Comparison of ENCODE assay signal across 8 cellular contexts in genomic region chr2:178193823-178194599, GRCh38. TPM values are rescaled to one million over a fixed set of nuclear protein-coding genes. Genes with fewer than 3 reads are reported as not detected.
DNase-seq lines count a peak whose midpoint lies in the region; ATAC-seq and TF ChIP-seq lines count a peak whose summit lies in the region.

Gene OSBPL6 (plus strand): TSS chr2:178194512. CDS start chr2:178306185, 111,673 bp downstream.

- TF ChIP-seq CTCF in HL-60 (IDR thresholded peaks at IDR 0.05; ENCODE audit: insufficient read depth, low read length) (no peak), fibroblast of mammary gland (conservative IDR thresholded peaks at IDR 0.05; ENCODE audit: control insufficient read depth, insufficient read depth, low read depth, low read length) (no peak)

- H3K9me3 Mint-ChIP-seq in naive thymus-derived CD4-positive, alpha-beta T cell, result no peaks in the 10 kb centered on the region
- H3K9me3 Mint-ChIP-seq in stimulated activated naive CD8-positive, alpha-beta T cell treated with anti-CD3 and anti-CD28 coated beads, Interleukin-15, Interleukin-2, amounts not matched to agents 100 ng/mL and 50 ng/mL, for 24 hours, result no peaks in the 10 kb centered on the region

- peak; percentile 54 for DNase-seq in COLO829 (ENCODE audit: low spot score)
- DNase-seq in HL-60 (ENCODE audit: low read depth in 1 of 2, low spot score in 1 of 2), result peak; percentile 13 to 18
- peak; percentile 70 for DNase-seq in NT2/D1 (ENCODE audit: low read depth, low spot score)
- DNase-seq in activated T-helper 1 cell treated with Interleukin-2 at 50 U/mL for 16 hours (ENCODE audit: low read depth), result peak; percentile 43
- peak; percentile 74 for DNase-seq in fibroblast of mammary gland (ENCODE audit: low read depth)
- peak; percentile 10 to 82 (median 41) for DNase-seq in naive thymus-derived CD4-positive, alpha-beta T cell

- H3K27ac ChIP-seq in HL-60 (replicated peaks), result no peak within 1 kb of the TSS
- H3K27ac ChIP-seq in naive thymus-derived CD4-positive, alpha-beta T cell (ENCODE audit: low read depth, low read length), result no peak within 1 kb of the TSS

- no peak within 1 kb of the TSS for H3K27ac Mint-ChIP-seq in naive thymus-derived CD4-positive, alpha-beta T cell
- H3K27ac Mint-ChIP-seq in stimulated activated naive CD8-positive, alpha-beta T cell treated with anti-CD3 and anti-CD28 coated beads, Interleukin-15, Interleukin-2, amounts not matched to agents 100 ng/mL and 50 ng/mL, for 24 hours, result no peak within 1 kb of the TSS

- no peaks in the 10 kb centered on the region for H3K36me3 Mint-ChIP-seq in naive thymus-derived CD4-positive, alpha-beta T cell
- H3K36me3 Mint-ChIP-seq in stimulated activated naive CD8-positive, alpha-beta T cell treated with anti-CD3 and anti-CD28 coated beads, Interleukin-15, Interleukin-2, amounts not matched to agents 100 ng/mL and 50 ng/mL, for 24 hours (ENCODE audit: low read depth), result no peaks in the 10 kb centered on the region

- peak within 1 kb of the TSS; percentile 56 to 83 (median 77) for H3K4me3 Mint-ChIP-seq in naive thymus-derived CD4-positive, alpha-beta T cell
- peak within 1 kb of the TSS; percentile 66 for H3K4me3 Mint-ChIP-seq in stimulated activated naive CD8-positive, alpha-beta T cell treated with anti-CD3 and anti-CD28 coated beads, Interleukin-15, Interleukin-2, amounts not matched to agents 100 ng/mL and 50 ng/mL, for 24 hours

- POLR2A ChIA-PET in naive thymus-derived CD4-positive, alpha-beta T cell (lab: Charles Lee), result no interaction called here

- ATAC-seq in GM21360 (IDR thresholded peaks at IDR 0.05; ENCODE audit: unreplicated experiment), result peak; percentile 94
- peak; percentile 87 for ATAC-seq in naive thymus-derived CD4-positive, alpha-beta T cell

- peak within 1 kb of the TSS; percentile 90 for H3K9ac ChIP-seq in NT2/D1 (ENCODE audit: insufficient read length, low read depth)

- H3K4me3 ChIP-seq in HL-60 (replicated peaks; ENCODE audit: insufficient read depth, low read length), result peak within 1 kb of the TSS; percentile 51
- H3K4me3 ChIP-seq in NT2/D1 (ENCODE audit: insufficient read length, low read depth), result peak within 1 kb of the TSS; percentile 84
- peak within 1 kb of the TSS; percentile 77 for H3K4me3 ChIP-seq in fibroblast of mammary gland (ENCODE audit: control insufficient read depth, low read depth, low read length)
- H3K4me3 ChIP-seq in naive thymus-derived CD4-positive, alpha-beta T cell (ENCODE audit: low read length), result peak within 1 kb of the TSS; percentile 46

- H3K4me1 ChIP-seq in NT2/D1 (ENCODE audit: insufficient read depth, insufficient read length), result no peaks in the 10 kb centered on the region
- H3K4me1 ChIP-seq in naive thymus-derived CD4-positive, alpha-beta T cell (ENCODE audit: control insufficient read depth in 2 of 2, insufficient read depth in 2 of 2, low read length in 2 of 2), result peaks cover 6% of the 10 kb centered on the region in 2 donors

- CTCF ChIA-PET in naive thymus-derived CD4-positive, alpha-beta T cell (lab: Charles Lee), result no interaction called here

- no peaks in the 10 kb centered on the region for H3K9me3 ChIP-seq in NT2/D1 (ENCODE audit: insufficient read depth, low read length)
- H3K9me3 ChIP-seq in naive thymus-derived CD4-positive, alpha-beta T cell (ENCODE audit: control insufficient read depth in 2 of 3, low read length in 3 of 3), result no peaks in the 10 kb centered on the region

- H3K4me1 Mint-ChIP-seq in naive thymus-derived CD4-positive, alpha-beta T cell, result peaks cover 6 to 19% (median 13%) of the 10 kb centered on the region in 7 donors
- peaks cover 4% of the 10 kb centered on the region for H3K4me1 Mint-ChIP-seq in stimulated activated naive CD8-positive, alpha-beta T cell treated with anti-CD3 and anti-CD28 coated beads, Interleukin-15, Interleukin-2, amounts not matched to agents 100 ng/mL and 50 ng/mL, for 24 hours (ENCODE audit: low read depth)

- H3K27me3 ChIP-seq in HL-60 (ENCODE audit: insufficient read depth, poor library complexity, severe bottlenecking) (peaks cover 50% of the 10 kb centered on the region), NT2/D1 (ENCODE audit: insufficient read depth, insufficient read length) (peaks cover 32% of the 10 kb centered on the region)
- peaks cover 18% of the 10 kb centered on the region in 2 donors for H3K27me3 ChIP-seq in naive thymus-derived CD4-positive, alpha-beta T cell (ENCODE audit: control insufficient read depth in 2 of 2, insufficient read depth in 2 of 2, low read length in 2 of 2)

- intact Hi-C loops in naive thymus-derived CD4-positive, alpha-beta T cell (cut with micrococcal nuclease), result loop anchor here in 1 of 2 donors (1.0 to 10.0 kb wide), 8 partner anchors 82 to 1813 kb away; partner anchors contain the start of genes CWC22, FKBP7, PJVK and PRKRA

- peaks cover 2% of the 10 kb centered on the region for H3K36me3 ChIP-seq in NT2/D1 (ENCODE audit: insufficient read depth, insufficient read length, low read length)
- no peaks in the 10 kb centered on the region for H3K36me3 ChIP-seq in naive thymus-derived CD4-positive, alpha-beta T cell (ENCODE audit: control insufficient read depth in 2 of 3, insufficient read depth in 3 of 3, low read length in 3 of 3)

- H3K27me3 Mint-ChIP-seq in naive thymus-derived CD4-positive, alpha-beta T cell, result peaks cover 45 to 59% (median 54%) of the 10 kb centered on the region in 5 donors
- peaks cover 59% of the 10 kb centered on the region for H3K27me3 Mint-ChIP-seq in stimulated activated naive CD8-positive, alpha-beta T cell treated with anti-CD3 and anti-CD28 coated beads, Interleukin-15, Interleukin-2, amounts not matched to agents 100 ng/mL and 50 ng/mL, for 24 hours

RNA-seq across cellular contexts. Expression of gene OSBPL6, which starts in this region (rescaled TPM):
- 1 to 10 TPM in 1 of 5 experiments, under 1 TPM in 3, not detected in 1; 0.05 to 1.1 (median 0.44) TPM for total RNA-seq in naive thymus-derived CD4-positive, alpha-beta T cell
- polyA plus RNA-seq in naive thymus-derived CD4-positive, alpha-beta T cell, result under 1 TPM in 1 of 2 donors, not detected in 1; 0.71 TPM

Comparison
In these comparisons a context has a peak if more than half of its experiments do, and no peak if none do; other contexts are left out.
1. DNase-seq: peak in every context shown above with its lines; median percentile 74 in fibroblast of mammary gland; 70 in NT2/D1; 54 in COLO829; 43 in activated T-helper 1 cell treated with Interleukin-2 at 50 U/mL for 16 hours; 41 in naive thymus-derived CD4-positive, alpha-beta T cell; 16 in HL-60.